Comparison of ENCODE assay signal across 15 cellular contexts in genomic region chr14:60183138-60183537, GRCh38. TPM values are rescaled to one million over a fixed set of nuclear protein-coding genes. Genes with fewer than 3 reads are reported as not detected.
DNase-seq lines count a peak whose midpoint lies in the region; ATAC-seq and TF ChIP-seq lines count a peak whose summit lies in the region.
"Had no signal": no experiment of that assay in that cellular context is flagged by ENCODE, and none has a peak within 500 bp of the region (broad histone marks: within the 10 kb centered on the region; RNA-seq: fewer than 3 reads in every experiment).

No MANE protein-coding gene starts in this region.

- ATAC-seq in GM18502 (IDR thresholded peaks at IDR 0.05; ENCODE audit: poor library complexity, unreplicated experiment) (peak; percentile 47), GM21390 (IDR thresholded peaks at IDR 0.05; ENCODE audit: unreplicated experiment) (peak; percentile 28), HG03159 (IDR thresholded peaks at IDR 0.05; ENCODE audit: unreplicated experiment) (no peak), HG03196 (IDR thresholded peaks at IDR 0.05; ENCODE audit: unreplicated experiment) (no peak)
- no peak for ATAC-seq in naive thymus-derived CD8-positive, alpha-beta T cell
- ATAC-seq: Panc1 had no signal

- peak overlapping the region in 2 of 10 donors; percentile 8 to 88 for H3K4me3 Mint-ChIP-seq in naive thymus-derived CD8-positive, alpha-beta T cell
- H3K4me3 Mint-ChIP-seq: endodermal cell had no signal

- H3K36me3 Mint-ChIP-seq in naive thymus-derived CD8-positive, alpha-beta T cell: peaks cover 0 to 19% (median 5%) of the 10 kb centered on the region in 3 donors

- no peak overlapping the region for H3K4me2 ChIP-seq in MM.1S (ENCODE audit: low read depth, low read length)

- H3F3A ChIP-seq in MM.1S (ENCODE audit: insufficient read depth, low read length): no peaks in the 10 kb centered on the region

- H3K27ac Mint-ChIP-seq in naive thymus-derived CD8-positive, alpha-beta T cell: peak overlapping the region in 6 of 10 donors; percentile 57 to 93 (median 90)
- H3K27ac Mint-ChIP-seq: endodermal cell had no signal

- no peak overlapping the region for H3K9ac ChIP-seq in MM.1S (ENCODE audit: low read length)

- POLR2A ChIA-PET in naive thymus-derived CD8-positive, alpha-beta T cell (lab: Charles Lee): interaction anchor here (1.2 to 2.8 kb wide), 2 partner anchors 18 to 118 kb away, joined by 5 to 16 read pairs; partner anchors contain the start of gene DHRS7
- POLR2A ChIA-PET in A673 (lab: Charles Lee; ENCODE audit: low non-redundant PET): no interaction called here

- no peak overlapping the region for H3K4me3 ChIP-seq in MM.1S (ENCODE audit: low read length)
- no peak overlapping the region for H3K4me3 ChIP-seq in A673 (ENCODE audit: low read depth, low read length, poor library complexity, severe bottlenecking)

- H3K36me3 ChIP-seq in MM.1S (replicated peaks; ENCODE audit: insufficient read depth, low read length) (no peaks in the 10 kb centered on the region), A673 (ENCODE audit: insufficient read depth, low read length, poor library complexity, severe bottlenecking) (no peaks in the 10 kb centered on the region)

- H3K27me3 ChIP-seq in MM.1S (replicated peaks; ENCODE audit: insufficient read depth, low read length): no peaks in the 10 kb centered on the region
- H3K27me3 ChIP-seq in A673 (replicated peaks; ENCODE audit: insufficient read depth, low read depth, low read length, poor library complexity): no peaks in the 10 kb centered on the region

- intact Hi-C loops in A673 (cut with micrococcal nuclease; ENCODE audit: unreplicated experiment): loop anchor here (5.0 to 10.0 kb wide), 3 partner anchors 121 to 671 kb away; no protein-coding TSS in a partner anchor

- H3K4me1 ChIP-seq in MM.1S (ENCODE audit: low read length) (no peaks in the 10 kb centered on the region; the same call in 1 of the 2 replicates), A673 (ENCODE audit: insufficient read depth, low read length, poor library complexity, severe bottlenecking) (peaks cover 11% of the 10 kb centered on the region)
- H3K4me1 ChIP-seq: Caco-2 had no signal

- H3K9me3 ChIP-seq in MM.1S (replicated peaks; ENCODE audit: insufficient read depth, low read length) (no peaks in the 10 kb centered on the region), A673 (ENCODE audit: low read depth, low read length, poor library complexity, severe bottlenecking) (no peaks in the 10 kb centered on the region)

- BruUV-seq in A673 (replicated peaks; lab: Mats Ljungman, UMichigan): no TSS peak

- H3K9me2 ChIP-seq in MM.1S (replicated peaks; ENCODE audit: insufficient read depth, low read length): no peaks in the 10 kb centered on the region

- DNase-seq in MM.1S (no peak), A673 (ENCODE audit: low spot score) (no peak), HuH-7.5 (ENCODE audit: low spot score) (no peak)
- no peak for DNase-seq in naive thymus-derived CD8-positive, alpha-beta T cell
- DNase-seq: activated CD4-positive, alpha-beta T cell treated with anti-CD3 and anti-CD28 coated beads, Interleukin-2, amount 50 U/mL, for 1 hour; activated effector memory CD4-positive, alpha-beta T cell treated with anti-CD3 and anti-CD28 coated beads, Interleukin-2, amount 50 U/mL, for 16 hours; Caco-2; endodermal cell; kidney glomerular epithelial cell had no signal

- CTCF ChIA-PET in A673 (lab: Charles Lee): interaction anchor here (0.9 to 1.0 kb wide), 2 partner anchors 117 to 218 kb away, joined by 5 to 7 read pairs; no protein-coding TSS in a partner anchor

- H3K79me2 ChIP-seq in MM.1S (ENCODE audit: low read length): no peaks in the 10 kb centered on the region

- H3K4me1 Mint-ChIP-seq in naive thymus-derived CD8-positive, alpha-beta T cell: peaks cover 4 to 15% (median 11%) of the 10 kb centered on the region in 4 donors
- H3K4me1 Mint-ChIP-seq: endodermal cell, nephron had no signal

- no peaks in the 10 kb centered on the region for H3K27me3 Mint-ChIP-seq in naive thymus-derived CD8-positive, alpha-beta T cell

- no peaks in the 10 kb centered on the region for H4K20me1 ChIP-seq in MM.1S (ENCODE audit: insufficient read depth, low read length)

- peaks cover 0 to 29% (median 2%) of the 10 kb centered on the region in 9 donors for H3K9me3 Mint-ChIP-seq in naive thymus-derived CD8-positive, alpha-beta T cell
- H3K9me3 Mint-ChIP-seq: nephron had no signal

- H3K27ac ChIP-seq in MM.1S (ENCODE audit: low read length) (no peak overlapping the region), A673 (ENCODE audit: low read depth, low read length, poor library complexity, severe bottlenecking) (no peak overlapping the region)

- H2AFZ ChIP-seq in MM.1S (ENCODE audit: low read length): 0 out of 2 replicates have a peak overlapping the region, but pooled peaks have one; percentile 84

- TF ChIP-seq CTCF in MM.1S (IDR thresholded peaks at IDR 0.05; ENCODE audit: low read length) (no peak), A673 (conservative IDR thresholded peaks at IDR 0.05; ENCODE audit: low read depth, low read length) (no peak)

RNA-seq across cellular contexts. Expression of gene DHRS7, which starts 17.9 kb away (rescaled TPM):
- total RNA-seq in naive thymus-derived CD8-positive, alpha-beta T cell: 10 to 100 TPM; 70.4 to 71.1 TPM
- 100 to 1,000 TPM; 163 to 212 (median 167) TPM for polyA plus RNA-seq in naive thymus-derived CD8-positive, alpha-beta T cell
- total RNA-seq in A673 (2021): 16.3 and 17.9 TPM in 2 replicates

Comparison
In these comparisons a context has a peak if more than half of its experiments do, and no peak if none do; other contexts are left out.
1. ATAC-seq: peak in GM18502 (single experiment) and GM21390 (single experiment); none in naive thymus-derived CD8-positive, alpha-beta T cell (0 of 2), HG03159 (single experiment) and HG03196 (single experiment).